8 cellular contexts compared by ENCODE assay signal in the genomic region with DNA sequence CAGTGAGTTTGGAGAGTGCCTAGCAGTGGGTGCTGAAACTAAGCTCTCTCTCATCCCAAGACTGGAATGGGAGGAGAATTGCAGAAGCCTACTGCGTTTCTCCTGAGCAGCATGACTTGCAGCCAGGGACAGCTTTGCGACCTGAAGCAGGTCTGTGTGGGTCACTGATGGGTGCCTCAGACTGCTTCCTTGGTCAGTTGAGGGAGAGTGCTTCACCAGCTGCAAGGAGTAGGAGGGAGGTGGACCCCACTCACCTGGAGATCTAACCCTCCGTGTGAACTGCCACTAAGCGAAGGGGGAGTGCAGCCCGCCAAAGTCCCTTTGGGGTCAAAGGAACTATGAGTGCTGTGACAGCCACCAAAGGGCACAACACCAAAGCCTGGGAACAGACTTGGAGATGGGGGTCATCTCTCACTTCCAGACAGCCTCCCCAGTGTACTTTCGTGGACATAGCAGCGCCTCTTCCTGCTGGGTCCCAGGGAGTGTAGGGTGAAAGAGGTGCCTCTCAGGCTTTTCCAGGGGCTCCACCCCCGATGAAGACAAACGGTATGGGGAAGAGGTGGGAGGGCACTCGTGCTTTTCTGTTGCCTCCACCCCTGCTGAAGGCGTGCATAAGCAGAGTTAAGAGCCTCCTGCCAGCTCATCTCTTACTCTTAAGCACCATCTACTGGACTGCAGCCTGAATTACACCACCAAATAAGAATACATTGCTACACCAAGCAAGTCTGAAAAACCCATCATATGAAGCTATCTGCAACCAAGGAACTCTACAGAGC. TPM values are rescaled to one million over a fixed set of nuclear protein-coding genes. Genes with fewer than 3 reads are reported as not detected.
DNase-seq lines count a peak whose midpoint lies in the region; ATAC-seq and TF ChIP-seq lines count a peak whose summit lies in the region.

No MANE protein-coding gene starts in this region.

- H3K27ac ChIP-seq in uterus: no peak overlapping the region

- H3K4me3 Mint-ChIP-seq in natural killer cell: no peak overlapping the region

- no peak overlapping the region for H3K27ac Mint-ChIP-seq in natural killer cell

- H3K27me3 Mint-ChIP-seq in natural killer cell (ENCODE audit: low read depth in 2 of 2): peaks cover 17 to 37% of the 10 kb centered on the region in 2 donors

- peaks cover 0 to 7% of the 10 kb centered on the region in 2 donors for H3K4me1 Mint-ChIP-seq in natural killer cell

- DNase-seq in CD1c-positive myeloid dendritic cell (ENCODE audit: extremely low spot score) (peak; percentile 62), NCI-H2029 (lab: John Stamatoyannopoulos, UW) (peak; percentile 51), epithelial cell of proximal tubule (ENCODE audit: low read depth) (no peak), natural killer cell (no peak), uterus (peak in 1 of 2 donors; percentile 19)

- H3K9me3 Mint-ChIP-seq in natural killer cell: no peaks in the 10 kb centered on the region

- intact Hi-C loops in natural killer cell (cut with micrococcal nuclease): no loop called here
- intact Hi-C loops in uterus (cut with DNase I; ENCODE audit: low total_unique reads): no loop called here

- H3K27me3 ChIP-seq in uterus: no peaks in the 10 kb centered on the region

- no peak for TF ChIP-seq POLR2A in uterus (IDR thresholded peaks at IDR 0.05)

- no peaks in the 10 kb centered on the region for H3K36me3 Mint-ChIP-seq in natural killer cell

- ATAC-seq in GM18867 (IDR thresholded peaks at IDR 0.05; ENCODE audit: unreplicated experiment) (peak; percentile 90), HG03045 (IDR thresholded peaks at IDR 0.05; ENCODE audit: unreplicated experiment) (peak; percentile 90), natural killer cell (peak; percentile 90 to 100 (median 99))

- no peaks in the 10 kb centered on the region for H3K4me1 ChIP-seq in uterus

- H3K36me3 ChIP-seq in uterus: no peaks in the 10 kb centered on the region

- H3K4me3 ChIP-seq in WI38 (ENCODE audit: low read depth, low read length) (no peak overlapping the region), epithelial cell of proximal tubule (ENCODE audit: low read depth, low read length) (peak overlapping the region; percentile 28), uterus (no peak overlapping the region)

- no peaks in the 10 kb centered on the region for H3K9me3 ChIP-seq in uterus

- TF ChIP-seq CTCF in WI38 (IDR thresholded peaks at IDR 0.05; ENCODE audit: low read depth, low read length) (peak; percentile 63), epithelial cell of proximal tubule (conservative IDR thresholded peaks at IDR 0.05; ENCODE audit: low read depth, low read length) (peak; percentile 73), natural killer cell (IDR thresholded peaks at IDR 0.05) (peak; percentile 66), uterus (IDR thresholded peaks at IDR 0.05) (peak; percentile 21 to 50 (median 43))

RNA-seq across cellular contexts. Expression of gene MACIR, which starts 34.3 kb away (rescaled TPM):
- total RNA-seq in epithelial cell of proximal tubule (10.8 and 11.9 TPM in 2 replicates), natural killer cell (1 to 10 TPM; 1.5 to 5.3 (median 2.7) TPM), uterus (10 to 100 TPM in 1 of 4 donors, 1 to 10 TPM in 2, under 1 TPM in 1; 0.51 to 14.9 (median 6.5) TPM)

Comparison
In these comparisons a context has a peak if more than half of its experiments do, and no peak if none do; other contexts are left out.
1. DNase-seq: peak in CD1c-positive myeloid dendritic cell (single experiment) and NCI-H2029 (single experiment); none in epithelial cell of proximal tubule (single experiment) and natural killer cell (single experiment).
2. Peak in every context shown above with its lines, with median percentiles within 50 percentile points of each other: ATAC-seq and CTCF ChIP-seq.